In genomic region chr10:10891437-10891836, GRCh38 we compare ENCODE assay signal across 15 cellular contexts.
A peak's percentile ranks its signal among the peaks of the same experiment; 100 is the strongest.
DNase-seq lines count a peak whose midpoint lies in the region; ATAC-seq and TF ChIP-seq lines count a peak whose summit lies in the region.
"Had no signal": no experiment of that assay in that cellular context is flagged by ENCODE, and none has a peak within 500 bp of the region (broad histone marks: within the 10 kb centered on the region; RNA-seq: fewer than 3 reads in every experiment).

No MANE protein-coding gene starts in this region.

- peaks cover 0 to 19% (median 5%) of the 10 kb centered on the region in 3 donors for H3K4me1 ChIP-seq in gastroesophageal sphincter
- H3K4me1 ChIP-seq: testis had no signal

- no peak overlapping the region for H3K4me3 ChIP-seq in gastroesophageal sphincter
- H3K4me3 ChIP-seq: testis had no signal

- no peaks in the 10 kb centered on the region for H3K4me1 Mint-ChIP-seq in stimulated activated memory B cell treated with anti-CD40 and anti-IgM and Interleukin-4, amounts not matched to agents 10 μg/mL and 1 μg/mL and 100 μg/mL, for 72 hours
- H3K4me1 Mint-ChIP-seq: activated naive CD8-positive, alpha-beta T cell treated with anti-CD3 and anti-CD28 coated beads for 36 hours had no signal

- no peaks in the 10 kb centered on the region for H3K27me3 ChIP-seq in gastroesophageal sphincter
- H3K27me3 ChIP-seq: testis had no signal

- no peak overlapping the region for H3K27ac ChIP-seq in gastroesophageal sphincter
- H3K27ac ChIP-seq: testis, VCaP had no signal

- H3K9me3 Mint-ChIP-seq in stimulated activated memory B cell treated with anti-CD40 and anti-IgM and Interleukin-4, amounts not matched to agents 10 μg/mL and 1 μg/mL and 100 μg/mL, for 72 hours = peaks cover 11% of the 10 kb centered on the region

- H3K4me3 Mint-ChIP-seq in stimulated activated memory B cell treated with anti-CD40 and anti-IgM and Interleukin-4, amounts not matched to agents 10 μg/mL and 1 μg/mL and 100 μg/mL, for 72 hours = no peak overlapping the region
- H3K4me3 Mint-ChIP-seq: activated naive CD8-positive, alpha-beta T cell treated with anti-CD3 and anti-CD28 coated beads for 36 hours had no signal

- peaks cover 0 to 5% (median 0%) of the 10 kb centered on the region in 3 donors for H3K9me3 ChIP-seq in gastroesophageal sphincter
- H3K9me3 ChIP-seq: testis had no signal

- no peaks in the 10 kb centered on the region for H3K36me3 Mint-ChIP-seq in stimulated activated memory B cell treated with anti-CD40 and anti-IgM and Interleukin-4, amounts not matched to agents 10 μg/mL and 1 μg/mL and 100 μg/mL, for 72 hours
- H3K36me3 Mint-ChIP-seq: activated naive CD8-positive, alpha-beta T cell treated with anti-CD3 and anti-CD28 coated beads for 36 hours had no signal

- no peaks in the 10 kb centered on the region for H3K36me3 ChIP-seq in gastroesophageal sphincter

- 48 to 55% methylated on average over 8 of the region's 8 CpGs for WGBS in gastroesophageal sphincter (ENCODE audit: low coverage in 1 of 2), 2 donors

- no peak for TF ChIP-seq POLR2A in gastroesophageal sphincter (IDR thresholded peaks at IDR 0.05)

- intact Hi-C loops in sciatic nerve (cut with DNase I) = no loop called here

- peak; percentile 35 for DNase-seq in GM04504 (ENCODE audit: low read depth)
- DNase-seq in T1000 (lab: John Stamatoyannopoulos, UW) = peak; percentile 91
- DNase-seq in sciatic nerve (ENCODE audit: low spot score) = no peak
- no peak for DNase-seq in KG1 (lab: John Stamatoyannopoulos, UW)
- DNase-seq in germinal center (ENCODE audit: low spot score) = no peak
- no peak for DNase-seq in mesenteric fat pad (ENCODE audit: low spot score)
- DNase-seq: activated naive CD8-positive, alpha-beta T cell treated with anti-CD3 and anti-CD28 coated beads for 36 hours; effector CD4-positive, alpha-beta T cell; hippocampal formation; midbrain; NCI-H1048; testis had no signal

- peaks cover 68% of the 10 kb centered on the region for H3K27me3 Mint-ChIP-seq in stimulated activated memory B cell treated with anti-CD40 and anti-IgM and Interleukin-4, amounts not matched to agents 10 μg/mL and 1 μg/mL and 100 μg/mL, for 72 hours

- no peak for TF ChIP-seq CTCF in gastroesophageal sphincter (IDR thresholded peaks at IDR 0.05)

- no peak overlapping the region for H3K27ac Mint-ChIP-seq in stimulated activated memory B cell treated with anti-CD40 and anti-IgM and Interleukin-4, amounts not matched to agents 10 μg/mL and 1 μg/mL and 100 μg/mL, for 72 hours
- H3K27ac Mint-ChIP-seq: activated naive CD8-positive, alpha-beta T cell treated with anti-CD3 and anti-CD28 coated beads for 36 hours had no signal

- TF ChIP-seq EP300 in gastroesophageal sphincter (IDR thresholded peaks at IDR 0.05) = no peak

- ATAC-seq in gastroesophageal sphincter (peak; percentile 80), sciatic nerve (peak; percentile 20)
- ATAC-seq in stimulated activated memory B cell treated with anti-CD40 and anti-IgM and Interleukin-4, amounts not matched to agents 10 μg/mL and 1 μg/mL and 100 μg/mL, for 72 hours = no peak

Comparison
In these comparisons a context has a peak if more than half of its experiments do, and no peak if none do; other contexts are left out.
1. DNase-seq: peak in GM04504 (single experiment) and T1000 (single experiment); none in sciatic nerve (single experiment), KG1 (single experiment), germinal center (single experiment) and mesenteric fat pad (single experiment).